16 cellular contexts compared by ENCODE assay signal in the genomic region with DNA sequence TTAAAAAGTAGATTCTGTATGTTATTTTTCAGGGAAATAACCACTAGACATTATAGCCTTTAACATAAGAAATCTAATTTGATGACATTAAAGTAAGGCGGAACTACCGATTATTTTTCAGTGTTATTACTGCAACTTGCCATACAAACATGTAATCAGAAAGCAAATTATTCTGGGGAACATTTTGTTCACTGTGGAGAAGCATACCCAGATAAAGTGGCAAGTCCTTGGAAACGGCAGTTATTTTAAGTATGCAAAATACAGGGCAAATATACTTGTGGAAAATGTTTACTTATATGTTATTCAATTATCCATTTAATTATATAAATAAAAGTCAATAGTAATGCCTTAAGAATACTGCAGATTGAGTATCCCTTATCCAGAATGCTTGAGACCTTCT.
A peak's percentile ranks its signal among the peaks of the same experiment; 100 is the strongest.
DNase-seq lines count a peak whose midpoint lies in the region; ATAC-seq and TF ChIP-seq lines count a peak whose summit lies in the region.
"Had no signal": no experiment of that assay in that cellular context is flagged by ENCODE, and none has a peak within 500 bp of the region (broad histone marks: within the 10 kb centered on the region; RNA-seq: fewer than 3 reads in every experiment).

No MANE protein-coding gene starts in this region.

- H3K27me3 Mint-ChIP-seq in GM23338 (ENCODE audit: insufficient read depth, low read depth, poor library complexity) (peaks cover 3% of the 10 kb centered on the region), chondrocyte (ENCODE audit: low read depth) (no peaks in the 10 kb centered on the region)

- no peaks in the 10 kb centered on the region for H3K36me3 ChIP-seq in GM23338 (ENCODE audit: insufficient read depth)
- H3K36me3 ChIP-seq in subcutaneous abdominal adipose tissue (ENCODE audit: control insufficient read depth in 5 of 5, insufficient read depth in 5 of 5, low read length in 5 of 5): peaks cover 18 to 59% (median 29%) of the 10 kb centered on the region in 5 donors

- intact Hi-C loops in Right ventricle myocardium superior (cut with DNase I) (no loop called here), cardiac septum (cut with DNase I) (loop anchor here (5.0 kb wide), 1 partner anchor 73 kb away; a partner anchor contains a TSS)

- no peak overlapping the region for H3K9ac ChIP-seq in subcutaneous abdominal adipose tissue (ENCODE audit: low read length in 5 of 5)

- H3K4me1 Mint-ChIP-seq in GM23338 (peaks cover 61% of the 10 kb centered on the region), chondrocyte (ENCODE audit: low read depth) (peaks cover 91% of the 10 kb centered on the region)
- H3K4me1 Mint-ChIP-seq: B cell had no signal

- H3K4me1 ChIP-seq in GM23338 (ENCODE audit: insufficient read depth) (peaks cover 51% of the 10 kb centered on the region), subcutaneous abdominal adipose tissue (ENCODE audit: control insufficient read depth in 5 of 5, insufficient read depth in 5 of 5, low read length in 5 of 5) (peaks cover 0 to 64% (median 16%) of the 10 kb centered on the region in 5 donors)

- H3K27ac Mint-ChIP-seq in GM23338 (0 out of 2 replicates have a peak overlapping the region, but pooled peaks have one; percentile 92), chondrocyte (ENCODE audit: unreplicated experiment) (peak overlapping the region; percentile 92)
- H3K27ac Mint-ChIP-seq: B cell; CD4-positive, alpha-beta T cell had no signal

- TF ChIP-seq CTCF in GM23338 (conservative IDR thresholded peaks at IDR 0.05; ENCODE audit: low read depth in 2 of 2) (no peak), chondrocyte (IDR thresholded peaks at IDR 0.05) (no peak)

- H3K9me3 ChIP-seq in subcutaneous abdominal adipose tissue (ENCODE audit: control insufficient read depth in 5 of 5, low read length in 5 of 5): no peaks in the 10 kb centered on the region

- peak; percentile 53 for ATAC-seq in Right ventricle myocardium superior (ENCODE audit: poor library complexity)
- no peak for ATAC-seq in GM23338
- ATAC-seq: HCT116, K562 had no signal

- H3K27ac ChIP-seq in GM23338 (ENCODE audit: low read depth) (peak overlapping the region; percentile 72; the same call in 1 of the 2 replicates), subcutaneous abdominal adipose tissue (ENCODE audit: low read depth, low read length) (peak overlapping the region; percentile 80)
- H3K27ac ChIP-seq: 22Rv1 had no signal

- no peak overlapping the region for H3K4me3 Mint-ChIP-seq in GM23338
- no peak overlapping the region for H3K4me3 Mint-ChIP-seq in chondrocyte (ENCODE audit: unreplicated experiment)
- H3K4me3 Mint-ChIP-seq: B cell; CD4-positive, alpha-beta T cell had no signal

- H3K9me3 Mint-ChIP-seq in GM23338: no peaks in the 10 kb centered on the region
- H3K9me3 Mint-ChIP-seq in chondrocyte (ENCODE audit: low read depth): no peaks in the 10 kb centered on the region
- H3K9me3 Mint-ChIP-seq: CD4-positive, alpha-beta T cell had no signal

- no peaks in the 10 kb centered on the region for H4K20me1 ChIP-seq in GM23338 (replicated peaks; ENCODE audit: insufficient read depth)

- peaks cover 50% of the 10 kb centered on the region for H3K36me3 Mint-ChIP-seq in GM23338 (ENCODE audit: low read depth)
- H3K36me3 Mint-ChIP-seq in chondrocyte (ENCODE audit: low read depth): peaks cover 53% of the 10 kb centered on the region

- no peaks in the 10 kb centered on the region for H3K27me3 ChIP-seq in GM23338 (ENCODE audit: insufficient read depth)
- H3K27me3 ChIP-seq in subcutaneous abdominal adipose tissue (ENCODE audit: control insufficient read depth in 5 of 5, insufficient read depth in 4 of 5, low read length in 5 of 5): no peaks in the 10 kb centered on the region

- H3K9me2 ChIP-seq in GM23338 (ENCODE audit: insufficient read depth): no peaks in the 10 kb centered on the region

- H3K4me3 ChIP-seq in GM23338: no peak overlapping the region
- H3K4me3 ChIP-seq in subcutaneous abdominal adipose tissue (ENCODE audit: low read depth in 1 of 5, low read length in 5 of 5): no peak overlapping the region
- H3K4me3 ChIP-seq: K562 had no signal

- H3F3A ChIP-seq in GM23338 (replicated peaks; ENCODE audit: low read depth): no peaks in the 10 kb centered on the region

- H3K4me2 ChIP-seq in GM23338: no peak overlapping the region

- H2AFZ ChIP-seq in GM23338: no peak overlapping the region

- DNase-seq in Right ventricle myocardium superior (no peak), cardiac septum (ENCODE audit: low spot score) (no peak), GM23338 (ENCODE audit: low spot score) (no peak), chondrocyte (ENCODE audit: low spot score) (no peak), COLO829 (ENCODE audit: low spot score) (no peak), LoVo (ENCODE audit: low spot score) (no peak), NCI-H187 (lab: John Stamatoyannopoulos, UW) (no peak)
- DNase-seq: ACHN; C1 segment of cervical spinal cord; CD4-positive, alpha-beta T cell; DMS79 had no signal

- no peaks in the 10 kb centered on the region for H3K79me2 ChIP-seq in GM23338 (replicated peaks; ENCODE audit: insufficient read depth)

TF ChIP-seq in GM23338, 12 proteins besides CTCF, POLR2A, EP300 and RAD21 (continues in another document):
- TF ChIP-seq ZNF331 (CRISPR knock-in tag; IDR thresholded peaks at IDR 0.05; ENCODE audit: low read depth) (no peak), CREB1 (CRISPR knock-in tag; IDR thresholded peaks at IDR 0.05; ENCODE audit: low read depth) (no peak), STAT1 (IDR thresholded peaks at IDR 0.05; ENCODE audit: unreplicated experiment) (no peak), JUNB (IDR thresholded peaks at IDR 0.05; ENCODE audit: unreplicated experiment) (no peak), EZH2 (IDR thresholded peaks at IDR 0.05; ENCODE audit: low read depth, unreplicated experiment) (no peak), EZH2phosphoT487 (IDR thresholded peaks at IDR 0.05; ENCODE audit: unreplicated experiment) (no peak), POLR2AphosphoS5 (IDR thresholded peaks at IDR 0.05; ENCODE audit: low read depth) (no peak), NANOG (IDR thresholded peaks at IDR 0.05; ENCODE audit: borderline replicate concordance) (no peak), ZNF114 (CRISPR knock-in tag; IDR thresholded peaks at IDR 0.05) (no peak)
- TF ChIP-seq, protein P1, sequence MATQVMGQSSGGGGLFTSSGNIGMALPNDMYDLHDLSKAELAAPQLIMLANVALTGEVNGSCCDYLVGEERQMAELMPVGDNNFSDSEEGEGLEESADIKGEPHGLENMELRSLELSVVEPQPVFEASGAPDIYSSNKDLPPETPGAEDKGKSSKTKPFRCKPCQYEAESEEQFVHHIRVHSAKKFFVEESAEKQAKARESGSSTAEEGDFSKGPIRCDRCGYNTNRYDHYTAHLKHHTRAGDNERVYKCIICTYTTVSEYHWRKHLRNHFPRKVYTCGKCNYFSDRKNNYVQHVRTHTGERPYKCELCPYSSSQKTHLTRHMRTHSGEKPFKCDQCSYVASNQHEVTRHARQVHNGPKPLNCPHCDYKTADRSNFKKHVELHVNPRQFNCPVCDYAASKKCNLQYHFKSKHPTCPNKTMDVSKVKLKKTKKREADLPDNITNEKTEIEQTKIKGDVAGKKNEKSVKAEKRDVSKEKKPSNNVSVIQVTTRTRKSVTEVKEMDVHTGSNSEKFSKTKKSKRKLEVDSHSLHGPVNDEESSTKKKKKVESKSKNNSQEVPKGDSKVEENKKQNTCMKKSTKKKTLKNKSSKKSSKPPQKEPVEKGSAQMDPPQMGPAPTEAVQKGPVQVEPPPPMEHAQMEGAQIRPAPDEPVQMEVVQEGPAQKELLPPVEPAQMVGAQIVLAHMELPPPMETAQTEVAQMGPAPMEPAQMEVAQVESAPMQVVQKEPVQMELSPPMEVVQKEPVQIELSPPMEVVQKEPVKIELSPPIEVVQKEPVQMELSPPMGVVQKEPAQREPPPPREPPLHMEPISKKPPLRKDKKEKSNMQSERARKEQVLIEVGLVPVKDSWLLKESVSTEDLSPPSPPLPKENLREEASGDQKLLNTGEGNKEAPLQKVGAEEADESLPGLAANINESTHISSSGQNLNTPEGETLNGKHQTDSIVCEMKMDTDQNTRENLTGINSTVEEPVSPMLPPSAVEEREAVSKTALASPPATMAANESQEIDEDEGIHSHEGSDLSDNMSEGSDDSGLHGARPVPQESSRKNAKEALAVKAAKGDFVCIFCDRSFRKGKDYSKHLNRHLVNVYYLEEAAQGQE (IDR thresholded peaks at IDR 0.05; ENCODE audit: unreplicated experiment): no peak
